ENCODE assay signal across 8 cellular contexts in the genomic region with DNA sequence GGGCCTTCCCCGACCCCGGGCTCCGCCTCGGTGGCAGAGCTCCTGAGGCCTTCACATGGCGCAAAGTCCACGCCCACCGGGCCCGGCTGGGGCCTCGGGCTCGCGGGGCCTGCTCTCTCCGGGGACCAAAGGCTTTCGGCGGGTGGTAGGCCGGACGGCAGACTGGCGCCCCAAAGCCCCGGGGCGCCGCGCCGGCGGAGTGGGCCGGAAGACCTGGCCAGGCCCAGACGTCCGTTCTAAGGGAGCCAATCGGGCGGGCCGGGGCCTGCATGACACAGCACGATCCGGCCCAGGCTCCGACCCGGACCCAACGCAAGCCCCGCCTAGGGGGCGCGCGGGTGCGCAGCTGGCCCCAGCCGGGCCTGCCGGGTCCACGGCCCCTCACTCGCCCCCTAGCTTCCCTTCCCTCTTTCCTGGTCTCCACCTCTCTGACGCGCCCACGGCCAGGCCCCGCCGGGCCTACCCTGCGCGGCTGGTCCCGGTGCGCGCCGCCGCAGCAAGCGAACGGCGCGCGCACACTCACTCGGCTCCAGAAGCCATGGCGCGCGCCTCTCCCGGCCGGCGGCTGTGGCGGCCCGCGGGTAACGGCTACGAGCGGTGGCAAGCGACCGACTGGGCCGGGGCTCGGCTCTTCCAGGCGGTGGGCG. TPM values are rescaled to one million over a fixed set of nuclear protein-coding genes. Genes with fewer than 3 reads are reported as not detected.
A peak's percentile ranks its signal among the peaks of the same experiment; 100 is the strongest.
DNase-seq lines count a peak whose midpoint lies in the region; ATAC-seq and TF ChIP-seq lines count a peak whose summit lies in the region.

No MANE protein-coding gene starts in this region.

- H3K4me3 ChIP-seq in HUES6 (ENCODE audit: low read depth, low read length), result peak overlapping the region; percentile 77
- peak overlapping the region; percentile 91 for H3K4me3 ChIP-seq in PC-9

- H3K27me3 ChIP-seq in HUES6 (ENCODE audit: control insufficient read depth, insufficient read depth, low read length) (no peaks in the 10 kb centered on the region), PC-9 (ENCODE audit: insufficient read depth, low read depth) (no peaks in the 10 kb centered on the region)

- peak overlapping the region; percentile 99 for H3K9ac ChIP-seq in HUES6 (ENCODE audit: low read length)

- POLR2A ChIA-PET in PC-9 (lab: Charles Lee; ENCODE audit: unreplicated experiment), result interaction anchor here (0.5 to 0.8 kb wide), 4 partner anchors 44 to 75 kb away, joined by 3 to 18 read pairs (median 5); partner anchors contain the start of gene ATOSB

- CTCF ChIA-PET in PC-9 (lab: Charles Lee), result no interaction called here

- intact Hi-C loops in PC-9 (cut with micrococcal nuclease; ENCODE audit: unreplicated experiment), result loop anchor here (5.0 kb wide), 1 partner anchor 85 kb away; the partner anchor contains the start of gene DNAJB5

- H3K4me1 ChIP-seq in HUES6 (ENCODE audit: control insufficient read depth, insufficient read depth, low read length), result peaks cover 15% of the 10 kb centered on the region
- H3K4me1 ChIP-seq in PC-9 (replicated peaks; ENCODE audit: insufficient read depth), result peaks cover 17% of the 10 kb centered on the region

- peak overlapping the region; percentile 99 for H3K4me2 ChIP-seq in PC-9

- peak overlapping the region; percentile 97 for H3K27ac Mint-ChIP-seq in activated T-helper 17 cell treated with anti-CD3 and anti-CD28 coated beads, Interleukin-2, amount 50 U/mL, for 72 hours
- peak overlapping the region; percentile 93 to 96 for H3K27ac Mint-ChIP-seq in natural killer cell treated with Interleukin-12 subunit alpha and Interleukin-12 subunit beta and Interleukin-15 and Interleukin-18, amount 100 ng/mL, for 72 hours

- TF ChIP-seq CTCF in PC-9 (conservative IDR thresholded peaks at IDR 0.05), result peak; percentile 29; the same call in 1 of the 2 replicates

- H3K79me2 ChIP-seq in PC-9 (ENCODE audit: low read depth), result peaks cover 49% of the 10 kb centered on the region

- peaks cover 22% of the 10 kb centered on the region for H3F3A ChIP-seq in PC-9 (ENCODE audit: insufficient read depth, low read depth)

- H3K36me3 ChIP-seq in HUES6 (ENCODE audit: control insufficient read depth, insufficient read depth, low read length) (peaks cover 72% of the 10 kb centered on the region), PC-9 (ENCODE audit: low read depth) (peaks cover 12% of the 10 kb centered on the region)

- peak overlapping the region; percentile 43; the same call in 1 of the 2 replicates for H2AFZ ChIP-seq in PC-9

- peaks cover 47% of the 10 kb centered on the region for H4K20me1 ChIP-seq in PC-9 (ENCODE audit: insufficient read depth)

- DNase-seq in DMS53 (lab: John Stamatoyannopoulos, UW) (peak; percentile 83), PC-9 (peak; percentile 48 to 65), fibroblast of peridontal ligament (ENCODE audit: extremely low read depth) (peak; percentile 81)
- DNase-seq in natural killer cell treated with Interleukin-12 subunit alpha and Interleukin-12 subunit beta and Interleukin-15 and Interleukin-18, amount 100 ng/mL, for 72 hours (ENCODE audit: low spot score), result peak; percentile 87
- DNase-seq in stimulated activated naive CD4-positive, alpha-beta T cell treated with Interleukin-2 at 50 U/mL for 16 hours (lab: John Stamatoyannopoulos, UW), result peak; percentile 79

- peak overlapping the region; percentile 89 for H3K4me3 Mint-ChIP-seq in activated T-helper 17 cell treated with anti-CD3 and anti-CD28 coated beads, Interleukin-2, amount 50 U/mL, for 72 hours
- peak overlapping the region; percentile 94 for H3K4me3 Mint-ChIP-seq in natural killer cell treated with Interleukin-12 subunit alpha and Interleukin-12 subunit beta and Interleukin-15 and Interleukin-18, amount 100 ng/mL, for 72 hours

- H3K27ac ChIP-seq in HUES6 (ENCODE audit: low read depth, low read length) (peak overlapping the region; percentile 99), PC-9 (peak overlapping the region; percentile 97)

- H3K9me3 Mint-ChIP-seq in activated T-helper 17 cell treated with anti-CD3 and anti-CD28 coated beads, Interleukin-2, amount 50 U/mL, for 72 hours, result no peaks in the 10 kb centered on the region
- no peaks in the 10 kb centered on the region for H3K9me3 Mint-ChIP-seq in natural killer cell treated with Interleukin-12 subunit alpha and Interleukin-12 subunit beta and Interleukin-15 and Interleukin-18, amount 100 ng/mL, for 72 hours

- peaks cover 52% of the 10 kb centered on the region for H3K4me1 Mint-ChIP-seq in activated T-helper 17 cell treated with anti-CD3 and anti-CD28 coated beads, Interleukin-2, amount 50 U/mL, for 72 hours
- H3K4me1 Mint-ChIP-seq in natural killer cell treated with Interleukin-12 subunit alpha and Interleukin-12 subunit beta and Interleukin-15 and Interleukin-18, amount 100 ng/mL, for 72 hours (ENCODE audit: low read depth in 2 of 2), result peaks cover 55 to 59% of the 10 kb centered on the region in 2 donors

- BruUV-seq in PC-9 (replicated peaks; lab: Mats Ljungman, UMichigan), result no TSS peak

- H3K27me3 Mint-ChIP-seq in activated T-helper 17 cell treated with anti-CD3 and anti-CD28 coated beads, Interleukin-2, amount 50 U/mL, for 72 hours, result no peaks in the 10 kb centered on the region
- no peaks in the 10 kb centered on the region for H3K27me3 Mint-ChIP-seq in natural killer cell treated with Interleukin-12 subunit alpha and Interleukin-12 subunit beta and Interleukin-15 and Interleukin-18, amount 100 ng/mL, for 72 hours

- no peaks in the 10 kb centered on the region for H3K9me2 ChIP-seq in PC-9 (ENCODE audit: insufficient read depth)

- ATAC-seq in GM21515 (IDR thresholded peaks at IDR 0.05; ENCODE audit: unreplicated experiment), result peak; percentile 54
- ATAC-seq in activated T-helper 17 cell treated with anti-CD3 and anti-CD28 coated beads, Interleukin-2, amount 50 U/mL, for 72 hours (replicated peaks), result peak; percentile 49
- peak; percentile 84 to 86 for ATAC-seq in natural killer cell treated with Interleukin-12 subunit alpha and Interleukin-12 subunit beta and Interleukin-15 and Interleukin-18, amount 100 ng/mL, for 72 hours

- H3K9me3 ChIP-seq in HUES6 (ENCODE audit: control insufficient read depth, insufficient read depth, low read depth, low read length) (no peaks in the 10 kb centered on the region), PC-9 (ENCODE audit: insufficient read depth, low read depth) (no peaks in the 10 kb centered on the region)

- peaks cover 96% of the 10 kb centered on the region for H3K36me3 Mint-ChIP-seq in activated T-helper 17 cell treated with anti-CD3 and anti-CD28 coated beads, Interleukin-2, amount 50 U/mL, for 72 hours (ENCODE audit: low read depth)
- peaks cover 40% of the 10 kb centered on the region for H3K36me3 Mint-ChIP-seq in natural killer cell treated with Interleukin-12 subunit alpha and Interleukin-12 subunit beta and Interleukin-15 and Interleukin-18, amount 100 ng/mL, for 72 hours

RNA-seq across cellular contexts. Expression of gene VCP, which starts 0.5 kb away (rescaled TPM):
- total RNA-seq in PC-9 (2021), result 200 and 216 TPM in 2 replicates
- 100 to 1,000 TPM; 235 to 322 TPM for total RNA-seq in activated T-helper 17 cell treated with anti-CD3 and anti-CD28 coated beads, Interleukin-2, amount 50 U/mL, for 72 hours
- total RNA-seq in natural killer cell treated with Interleukin-12 subunit alpha and Interleukin-12 subunit beta and Interleukin-15 and Interleukin-18, amount 100 ng/mL, for 72 hours, result 100 to 1,000 TPM; 436 to 450 TPM

RNA-seq across cellular contexts. Expression of gene FANCG, which starts 7.8 kb away (rescaled TPM):
- 45.3 and 48.7 TPM in 2 replicates for total RNA-seq in PC-9 (2021)
- 100 to 1,000 TPM in 1 of 2 donors, 10 to 100 TPM in 1; 94.2 to 124 TPM for total RNA-seq in activated T-helper 17 cell treated with anti-CD3 and anti-CD28 coated beads, Interleukin-2, amount 50 U/mL, for 72 hours
- 100 to 1,000 TPM in 1 of 2 donors, 10 to 100 TPM in 1; 74.9 to 185 TPM for total RNA-seq in natural killer cell treated with Interleukin-12 subunit alpha and Interleukin-12 subunit beta and Interleukin-15 and Interleukin-18, amount 100 ng/mL, for 72 hours

RNA-seq across cellular contexts. Expression of gene PIGO, which starts 24.5 kb away (rescaled TPM):
- total RNA-seq in PC-9 (2021), result 18.2 and 20.3 TPM in 2 replicates
- 10 to 100 TPM; 15.0 to 16.6 TPM for total RNA-seq in activated T-helper 17 cell treated with anti-CD3 and anti-CD28 coated beads, Interleukin-2, amount 50 U/mL, for 72 hours
- total RNA-seq in natural killer cell treated with Interleukin-12 subunit alpha and Interleukin-12 subunit beta and Interleukin-15 and Interleukin-18, amount 100 ng/mL, for 72 hours, result 10 to 100 TPM; 23.7 to 24.5 TPM

RNA-seq across cellular contexts. Expression of gene STOML2, which starts 31.0 kb away (rescaled TPM):
- total RNA-seq in PC-9 (2021), result 109 and 122 TPM in 2 replicates
- total RNA-seq in activated T-helper 17 cell treated with anti-CD3 and anti-CD28 coated beads, Interleukin-2, amount 50 U/mL, for 72 hours, result 100 to 1,000 TPM; 117 to 226 TPM
- total RNA-seq in natural killer cell treated with Interleukin-12 subunit alpha and Interleukin-12 subunit beta and Interleukin-15 and Interleukin-18, amount 100 ng/mL, for 72 hours, result 100 to 1,000 TPM; 138 to 201 TPM

RNA-seq across cellular contexts. Expression of gene ATOSB, which starts 43.7 kb away (rescaled TPM):
- 7.1 and 10.5 TPM in 2 replicates for total RNA-seq in PC-9 (2021)
- 10 to 100 TPM; 10.6 to 18.8 TPM for total RNA-seq in activated T-helper 17 cell treated with anti-CD3 and anti-CD28 coated beads, Interleukin-2, amount 50 U/mL, for 72 hours
- 10 to 100 TPM; 13.1 to 19.6 TPM for total RNA-seq in natural killer cell treated with Interleukin-12 subunit alpha and Interleukin-12 subunit beta and Interleukin-15 and Interleukin-18, amount 100 ng/mL, for 72 hours

Comparison
In these comparisons a context has a peak if more than half of its experiments do, and no peak if none do; other contexts are left out.
1. Peak in every context shown above with its lines: DNase-seq, ATAC-seq, H3K4me3 ChIP-seq and H3K27ac ChIP-seq.